ENCODE assay signal across 3 cellular contexts in genomic region chr11:129820228-129820627, GRCh38. TPM values are rescaled to one million over a fixed set of nuclear protein-coding genes. Genes with fewer than 3 reads are reported as not detected.
"Had no signal": no experiment of that assay in that cellular context is flagged by ENCODE, and none has a peak within 500 bp of the region (broad histone marks: within the 10 kb centered on the region; RNA-seq: fewer than 3 reads in every experiment).

No MANE protein-coding gene starts in this region.

RNA-seq across cellular contexts. Expression of gene TMEM45B, which starts 4.6 kb away (rescaled TPM):
- total RNA-seq: osteocyte, posterior vena cava, right atrium auricular region had no signal
